8 cellular contexts compared by ENCODE assay signal in genomic region chr13:114142640-114143490, GRCh38. TPM values are rescaled to one million over a fixed set of nuclear protein-coding genes. Genes with fewer than 3 reads are reported as not detected.
DNase-seq lines count a peak whose midpoint lies in the region; ATAC-seq and TF ChIP-seq lines count a peak whose summit lies in the region.

No MANE protein-coding gene starts in this region.

- H4K20me1 ChIP-seq in PC-9 (ENCODE audit: insufficient read depth) = no peaks in the 10 kb centered on the region

- peaks cover 1% of the 10 kb centered on the region for H3K36me3 Mint-ChIP-seq in central memory CD8-positive, alpha-beta T cell (ENCODE audit: insufficient read depth)

- no peaks in the 10 kb centered on the region for H3K27me3 ChIP-seq in uterus
- H3K27me3 ChIP-seq in PC-9 (ENCODE audit: insufficient read depth, low read depth) = no peaks in the 10 kb centered on the region

- no TSS peak for BruUV-seq in PC-9 (replicated peaks; lab: Mats Ljungman, UMichigan)

- no peaks in the 10 kb centered on the region for H3K9me2 ChIP-seq in PC-9 (ENCODE audit: insufficient read depth)

- H3K27me3 Mint-ChIP-seq in central memory CD8-positive, alpha-beta T cell = no peaks in the 10 kb centered on the region

- H3K9me3 ChIP-seq in uterus (no peaks in the 10 kb centered on the region), PC-9 (ENCODE audit: insufficient read depth, low read depth) (no peaks in the 10 kb centered on the region)

- H3K4me3 ChIP-seq in uterus (no peak overlapping the region), PC-9 (no peak overlapping the region)

- H2AFZ ChIP-seq in PC-9 = no peak overlapping the region

- no peaks in the 10 kb centered on the region for H3K79me2 ChIP-seq in PC-9 (ENCODE audit: low read depth)

- peaks cover 27% of the 10 kb centered on the region for H3K4me1 Mint-ChIP-seq in central memory CD8-positive, alpha-beta T cell

- H3K4me3 Mint-ChIP-seq in central memory CD8-positive, alpha-beta T cell = no peak overlapping the region

- H3K9me3 Mint-ChIP-seq in central memory CD8-positive, alpha-beta T cell = no peaks in the 10 kb centered on the region

- no peak overlapping the region for H3K4me2 ChIP-seq in PC-9

- ATAC-seq in central memory CD8-positive, alpha-beta T cell (replicated peaks; ENCODE audit: extremely low read depth, poor library complexity, severe bottlenecking) = peak; percentile 69

- CTCF ChIA-PET in PC-9 (lab: Charles Lee) = no interaction called here

- peak; percentile 78 for DNase-seq in NCI-H1105 (lab: John Stamatoyannopoulos, UW)
- DNase-seq in T-helper 1 cell = peak; percentile 53 to 97 (median 68)
- DNase-seq in central memory CD8-positive, alpha-beta T cell (ENCODE audit: low spot score in 2 of 2) = peak; percentile 65 to 84
- peak; percentile 48 to 57 for DNase-seq in stimulated activated CD4-positive, alpha-beta T cell treated with anti-CD3 and anti-CD28 coated beads, Interleukin-2, amount 100 ng/mL, for 24 hours
- DNase-seq in uterus = no peak
- DNase-seq in inferior parietal cortex (ENCODE audit: extremely low spot score) = no peak
- DNase-seq in hepatic stellate cell (ENCODE audit: low spot score) = no peak
- DNase-seq in PC-9 = no peak

- POLR2A ChIA-PET in PC-9 (lab: Charles Lee; ENCODE audit: unreplicated experiment) = no interaction called here

- intact Hi-C loops in uterus (cut with DNase I; ENCODE audit: low total_unique reads) (no loop called here), PC-9 (cut with micrococcal nuclease; ENCODE audit: unreplicated experiment) (no loop called here)

- H3K27ac ChIP-seq in uterus = no peak overlapping the region
- no peak overlapping the region for H3K27ac ChIP-seq in PC-9

- H3K4me1 ChIP-seq in uterus (no peaks in the 10 kb centered on the region), PC-9 (replicated peaks; ENCODE audit: insufficient read depth) (no peaks in the 10 kb centered on the region)

- TF ChIP-seq POLR2A in uterus (IDR thresholded peaks at IDR 0.05) = no peak

- H3K36me3 ChIP-seq in uterus (no peaks in the 10 kb centered on the region), PC-9 (ENCODE audit: low read depth) (no peaks in the 10 kb centered on the region)

- peaks cover 15% of the 10 kb centered on the region for H3F3A ChIP-seq in PC-9 (ENCODE audit: insufficient read depth, low read depth)

- no peak overlapping the region for H3K27ac Mint-ChIP-seq in central memory CD8-positive, alpha-beta T cell (ENCODE audit: low read depth)

- no peak for TF ChIP-seq CTCF in uterus (IDR thresholded peaks at IDR 0.05)
- TF ChIP-seq CTCF in PC-9 (conservative IDR thresholded peaks at IDR 0.05) = no peak

RNA-seq across cellular contexts. Expression of gene RASA3, which starts 10.4 kb away (rescaled TPM):
- total RNA-seq in uterus (10 to 100 TPM in 3 of 4 donors, 1 to 10 TPM in 1; 8.5 to 31.6 (median 17.2) TPM), PC-9 (2021) (9.7 and 10.0 TPM in 2 replicates)

RNA-seq across cellular contexts. Expression of gene CFAP97D2, which starts 36.2 kb away (rescaled TPM):
- not detected for total RNA-seq in uterus
- not detected in 2 replicates for total RNA-seq in PC-9 (2021)

Comparison
In these comparisons a context has a peak if more than half of its experiments do, and no peak if none do; other contexts are left out.
1. DNase-seq: peak in NCI-H1105 (single experiment), T-helper 1 cell (5 of 5), central memory CD8-positive, alpha-beta T cell (2 of 2) and stimulated activated CD4-positive, alpha-beta T cell treated with anti-CD3 and anti-CD28 coated beads, Interleukin-2, amount 100 ng/mL, for 24 hours (2 of 2); none in uterus (0 of 2), inferior parietal cortex (single experiment), hepatic stellate cell (single experiment) and PC-9 (0 of 2).